ENCODE assay signal across 8 cellular contexts in genomic region chr1:16420719-16421118, GRCh38. TPM values are rescaled to one million over a fixed set of nuclear protein-coding genes. Genes with fewer than 3 reads are reported as not detected.
DNase-seq lines count a peak whose midpoint lies in the region; ATAC-seq and TF ChIP-seq lines count a peak whose summit lies in the region.

No MANE protein-coding gene starts in this region.

- peak overlapping the region; percentile 68 for H3K4me3 Mint-ChIP-seq in activated naive CD8-positive, alpha-beta T cell treated with anti-CD3 and anti-CD28 coated beads, Interleukin-2, amount 10 ng/mL, durations not matched to agents 7 days and 5 days

- no peaks in the 10 kb centered on the region for H3K79me2 ChIP-seq in OCI-LY3 (ENCODE audit: low read length)

- peak; percentile 69 for DNase-seq in activated naive CD8-positive, alpha-beta T cell treated with anti-CD3 and anti-CD28 coated beads, Interleukin-2, amount 10 ng/mL, durations not matched to agents 7 days and 5 days
- DNase-seq in stimulated activated CD8-positive, alpha-beta memory T cell treated with anti-CD3 and anti-CD28 coated beads, Interleukin-4, amount 100 ng/mL, for 24 hours (ENCODE audit: low read depth): peak; percentile 46
- DNase-seq in GM03348 (ENCODE audit: low spot score) (no peak), GF-D8 (lab: John Stamatoyannopoulos, UW) (no peak), pons (ENCODE audit: low spot score) (no peak), body of pancreas (no peak)

- H3K27me3 ChIP-seq in OCI-LY3 (ENCODE audit: low read depth, low read length): no peaks in the 10 kb centered on the region
- no peaks in the 10 kb centered on the region for H3K27me3 ChIP-seq in body of pancreas

- ATAC-seq in GM21529 (IDR thresholded peaks at IDR 0.05; ENCODE audit: unreplicated experiment) (peak; percentile 93), body of pancreas (no peak)
- ATAC-seq in activated naive CD8-positive, alpha-beta T cell treated with anti-CD3 and anti-CD28 coated beads, Interleukin-2, amount 10 ng/mL, durations not matched to agents 7 days and 5 days (ENCODE audit: low read depth): peak; percentile 97

- H3K9me3 ChIP-seq in OCI-LY3 (ENCODE audit: insufficient read depth, low read length) (no peaks in the 10 kb centered on the region), body of pancreas (no peaks in the 10 kb centered on the region)

- H3K9ac ChIP-seq in OCI-LY3 (ENCODE audit: low read length): no peak overlapping the region

- H3K27ac Mint-ChIP-seq in activated naive CD8-positive, alpha-beta T cell treated with anti-CD3 and anti-CD28 coated beads, Interleukin-2, amount 10 ng/mL, durations not matched to agents 7 days and 5 days: peak overlapping the region; percentile 94

- no peak for TF ChIP-seq POLR2A in body of pancreas (IDR thresholded peaks at IDR 0.05)

- H2AFZ ChIP-seq in OCI-LY3 (ENCODE audit: low read depth, low read length): peak overlapping the region; percentile 54; the same call in 1 of the 2 replicates

- H3K9me3 Mint-ChIP-seq in activated naive CD8-positive, alpha-beta T cell treated with anti-CD3 and anti-CD28 coated beads, Interleukin-2, amount 10 ng/mL, durations not matched to agents 7 days and 5 days: no peaks in the 10 kb centered on the region

- WGBS in body of pancreas, 2 donors: 72 to 77% methylated on average over 4 of the region's 4 CpGs

- peaks cover 4% of the 10 kb centered on the region for H3K27me3 Mint-ChIP-seq in activated naive CD8-positive, alpha-beta T cell treated with anti-CD3 and anti-CD28 coated beads, Interleukin-2, amount 10 ng/mL, durations not matched to agents 7 days and 5 days

- peak overlapping the region; percentile 77 for H3K4me2 ChIP-seq in OCI-LY3 (ENCODE audit: low read length)

- no peak overlapping the region for H3K27ac ChIP-seq in OCI-LY3 (ENCODE audit: low read length)
- H3K27ac ChIP-seq in body of pancreas: no peak overlapping the region

- H3K4me3 ChIP-seq in OCI-LY3 (ENCODE audit: low read length) (peak overlapping the region; percentile 58), body of pancreas (no peak overlapping the region)

- no peaks in the 10 kb centered on the region for H3K36me3 Mint-ChIP-seq in activated naive CD8-positive, alpha-beta T cell treated with anti-CD3 and anti-CD28 coated beads, Interleukin-2, amount 10 ng/mL, durations not matched to agents 7 days and 5 days

- H3K36me3 ChIP-seq in OCI-LY3 (replicated peaks; ENCODE audit: low read depth, low read length) (no peaks in the 10 kb centered on the region), body of pancreas (replicated peaks in 1 of 2; ENCODE audit: insufficient read depth in 1 of 2, low read depth in 2 of 2) (no peaks in the 10 kb centered on the region)

- no peak for TF ChIP-seq CTCF in OCI-LY3 (IDR thresholded peaks at IDR 0.05; ENCODE audit: low read depth, low read length)
- TF ChIP-seq CTCF in body of pancreas (IDR thresholded peaks at IDR 0.05): no peak

- H4K20me1 ChIP-seq in OCI-LY3 (ENCODE audit: insufficient read depth, low read length): no peaks in the 10 kb centered on the region

- peaks cover 18% of the 10 kb centered on the region for H3K4me1 ChIP-seq in OCI-LY3 (ENCODE audit: low read length)
- no peaks in the 10 kb centered on the region for H3K4me1 ChIP-seq in body of pancreas

- H3K4me1 Mint-ChIP-seq in activated naive CD8-positive, alpha-beta T cell treated with anti-CD3 and anti-CD28 coated beads, Interleukin-2, amount 10 ng/mL, durations not matched to agents 7 days and 5 days: peaks cover 28% of the 10 kb centered on the region

- intact Hi-C loops in body of pancreas (cut with DNase I): no loop called here

- POLR2A ChIA-PET in activated naive CD8-positive, alpha-beta T cell treated with anti-CD3 and anti-CD28 coated beads, Interleukin-2, amount 10 ng/mL, durations not matched to agents 7 days and 5 days (lab: Charles Lee): interaction anchor here (0.6 to 4.0 kb wide), 11 partner anchors 16 to 93 kb away, joined by 3 to 28 read pairs (median 7); partner anchors contain the start of genes FBXO42, NECAP2 and SZRD1

RNA-seq across cellular contexts. Expression of gene SPATA21, which starts 16.5 kb away (rescaled TPM):
- not detected for total RNA-seq in activated naive CD8-positive, alpha-beta T cell treated with anti-CD3 and anti-CD28 coated beads, Interleukin-2, amount 10 ng/mL, durations not matched to agents 7 days and 5 days
- total RNA-seq in body of pancreas: not detected

RNA-seq across cellular contexts. Expression of gene NECAP2, which starts 19.8 kb away (rescaled TPM):
- 100 to 1,000 TPM; 110 to 111 TPM for total RNA-seq in activated naive CD8-positive, alpha-beta T cell treated with anti-CD3 and anti-CD28 coated beads, Interleukin-2, amount 10 ng/mL, durations not matched to agents 7 days and 5 days
- total RNA-seq in body of pancreas: 10 to 100 TPM; 28.3 to 31.9 TPM

RNA-seq across cellular contexts. Expression of gene SZRD1, which starts 53.7 kb away (rescaled TPM):
- 100 to 1,000 TPM; 126 to 147 TPM for total RNA-seq in activated naive CD8-positive, alpha-beta T cell treated with anti-CD3 and anti-CD28 coated beads, Interleukin-2, amount 10 ng/mL, durations not matched to agents 7 days and 5 days
- total RNA-seq in body of pancreas: 10 to 100 TPM; 26.4 to 29.8 TPM

Comparison
In these comparisons a context has a peak if more than half of its experiments do, and no peak if none do; other contexts are left out.
1. DNase-seq: peak in activated naive CD8-positive, alpha-beta T cell treated with anti-CD3 and anti-CD28 coated beads, Interleukin-2, amount 10 ng/mL, durations not matched to agents 7 days and 5 days (single experiment) and stimulated activated CD8-positive, alpha-beta memory T cell treated with anti-CD3 and anti-CD28 coated beads, Interleukin-4, amount 100 ng/mL, for 24 hours (single experiment); none in GM03348 (single experiment), GF-D8 (single experiment), pons (single experiment) and body of pancreas (0 of 4).
2. RNA of gene SZRD1, which starts 53.7 kb away (total RNA-seq): 126 to 147 TPM in activated naive CD8-positive, alpha-beta T cell treated with anti-CD3 and anti-CD28 coated beads, Interleukin-2, amount 10 ng/mL, durations not matched to agents 7 days and 5 days; 26.4 to 29.8 TPM in body of pancreas; every median in the first group is over 4 times any median in the second.